1 cellular context compared by ENCODE assay signal in the genomic region with DNA sequence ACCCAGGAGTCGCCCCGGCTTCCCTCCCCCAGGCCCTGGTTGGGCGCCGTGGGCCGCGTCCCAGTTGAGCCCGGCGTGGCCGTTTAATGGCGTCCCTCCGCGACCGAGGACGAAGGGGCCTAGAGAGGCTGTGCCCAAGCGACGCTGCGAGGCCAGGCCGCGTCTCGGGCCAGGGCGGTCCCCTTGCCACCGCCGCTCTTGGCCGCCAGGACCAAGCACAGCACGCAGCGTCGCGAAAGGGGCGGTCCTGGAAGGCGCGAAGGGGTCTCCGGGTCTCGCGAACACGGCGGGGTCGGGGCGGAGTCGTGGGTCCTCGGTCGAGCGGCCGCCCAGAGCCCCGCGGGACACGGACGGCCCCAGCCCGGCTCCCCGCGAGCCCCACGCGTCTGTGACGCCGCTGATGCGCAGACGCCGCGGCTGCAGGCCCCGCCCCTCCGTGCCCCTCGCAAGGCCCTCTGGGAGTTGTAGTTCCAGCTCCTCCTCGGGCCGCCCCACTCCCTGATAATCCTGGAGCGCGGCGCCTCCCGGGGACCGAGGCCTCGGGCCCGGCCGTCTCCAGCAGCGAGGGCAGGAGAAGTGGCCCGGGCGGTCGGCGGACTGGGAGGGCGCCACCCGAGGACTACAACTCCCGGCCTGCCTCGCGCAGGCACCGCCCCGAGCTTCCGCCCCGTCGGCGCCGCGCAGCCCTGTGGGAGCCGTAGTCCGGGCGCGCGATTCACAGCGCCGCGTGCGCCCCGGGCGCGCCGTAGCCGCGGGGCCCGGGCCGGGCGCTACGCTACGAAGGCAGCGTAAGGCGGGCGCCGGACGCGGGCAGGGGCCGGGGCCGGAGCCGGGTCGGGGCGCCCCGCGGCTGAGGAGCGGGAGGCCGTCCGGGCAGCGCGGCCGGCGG.
TF ChIP-seq lines count a peak whose summit lies in the region.

A gene (plus strand): TSS at position 698 of the 889 bp plus-strand sequence. CDS start 19,127 bp downstream, outside the sequence.

TF ChIP-seq in WTC11, 78 proteins besides CTCF, POLR2A, EP300 and RAD21 (continued from another document):
- TF ChIP-seq, protein P1, sequence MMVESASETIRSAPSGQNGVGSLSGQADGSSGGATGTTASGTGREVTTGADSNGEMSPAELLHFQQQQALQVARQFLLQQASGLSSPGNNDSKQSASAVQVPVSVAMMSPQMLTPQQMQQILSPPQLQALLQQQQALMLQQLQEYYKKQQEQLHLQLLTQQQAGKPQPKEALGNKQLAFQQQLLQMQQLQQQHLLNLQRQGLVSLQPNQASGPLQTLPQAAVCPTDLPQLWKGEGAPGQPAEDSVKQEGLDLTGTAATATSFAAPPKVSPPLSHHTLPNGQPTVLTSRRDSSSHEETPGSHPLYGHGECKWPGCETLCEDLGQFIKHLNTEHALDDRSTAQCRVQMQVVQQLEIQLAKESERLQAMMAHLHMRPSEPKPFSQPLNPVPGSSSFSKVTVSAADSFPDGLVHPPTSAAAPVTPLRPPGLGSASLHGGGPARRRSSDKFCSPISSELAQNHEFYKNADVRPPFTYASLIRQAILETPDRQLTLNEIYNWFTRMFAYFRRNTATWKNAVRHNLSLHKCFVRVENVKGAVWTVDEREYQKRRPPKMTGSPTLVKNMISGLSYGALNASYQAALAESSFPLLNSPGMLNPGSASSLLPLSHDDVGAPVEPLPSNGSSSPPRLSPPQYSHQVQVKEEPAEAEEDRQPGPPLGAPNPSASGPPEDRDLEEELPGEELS (CRISPR knock-in tag; IDR thresholded peaks at IDR 0.05): peak; percentile 68; the same call in 1 of the 2 replicates
- TF ChIP-seq, protein P2, sequence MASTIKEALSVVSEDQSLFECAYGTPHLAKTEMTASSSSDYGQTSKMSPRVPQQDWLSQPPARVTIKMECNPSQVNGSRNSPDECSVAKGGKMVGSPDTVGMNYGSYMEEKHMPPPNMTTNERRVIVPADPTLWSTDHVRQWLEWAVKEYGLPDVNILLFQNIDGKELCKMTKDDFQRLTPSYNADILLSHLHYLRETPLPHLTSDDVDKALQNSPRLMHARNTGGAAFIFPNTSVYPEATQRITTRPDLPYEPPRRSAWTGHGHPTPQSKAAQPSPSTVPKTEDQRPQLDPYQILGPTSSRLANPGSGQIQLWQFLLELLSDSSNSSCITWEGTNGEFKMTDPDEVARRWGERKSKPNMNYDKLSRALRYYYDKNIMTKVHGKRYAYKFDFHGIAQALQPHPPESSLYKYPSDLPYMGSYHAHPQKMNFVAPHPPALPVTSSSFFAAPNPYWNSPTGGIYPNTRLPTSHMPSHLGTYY (CRISPR knock-in tag; IDR thresholded peaks at IDR 0.05): no peak
- no peak for TF ChIP-seq NR2C2 (CRISPR knock-in tag; IDR thresholded peaks at IDR 0.05)
- no peak for TF ChIP-seq GRHL2 (CRISPR knock-in tag; IDR thresholded peaks at IDR 0.05; ENCODE audit: insufficient replicate concordance, severe bottlenecking)
- peak; percentile 91 for TF ChIP-seq ESRRA (CRISPR knock-in tag; IDR thresholded peaks at IDR 0.05; ENCODE audit: borderline replicate concordance)
- 0 out of 2 replicates have a peak, but pooled peaks have one; percentile 48 for TF ChIP-seq ZNF423 (CRISPR knock-in tag; IDR thresholded peaks at IDR 0.05)
- TF ChIP-seq, protein P3, sequence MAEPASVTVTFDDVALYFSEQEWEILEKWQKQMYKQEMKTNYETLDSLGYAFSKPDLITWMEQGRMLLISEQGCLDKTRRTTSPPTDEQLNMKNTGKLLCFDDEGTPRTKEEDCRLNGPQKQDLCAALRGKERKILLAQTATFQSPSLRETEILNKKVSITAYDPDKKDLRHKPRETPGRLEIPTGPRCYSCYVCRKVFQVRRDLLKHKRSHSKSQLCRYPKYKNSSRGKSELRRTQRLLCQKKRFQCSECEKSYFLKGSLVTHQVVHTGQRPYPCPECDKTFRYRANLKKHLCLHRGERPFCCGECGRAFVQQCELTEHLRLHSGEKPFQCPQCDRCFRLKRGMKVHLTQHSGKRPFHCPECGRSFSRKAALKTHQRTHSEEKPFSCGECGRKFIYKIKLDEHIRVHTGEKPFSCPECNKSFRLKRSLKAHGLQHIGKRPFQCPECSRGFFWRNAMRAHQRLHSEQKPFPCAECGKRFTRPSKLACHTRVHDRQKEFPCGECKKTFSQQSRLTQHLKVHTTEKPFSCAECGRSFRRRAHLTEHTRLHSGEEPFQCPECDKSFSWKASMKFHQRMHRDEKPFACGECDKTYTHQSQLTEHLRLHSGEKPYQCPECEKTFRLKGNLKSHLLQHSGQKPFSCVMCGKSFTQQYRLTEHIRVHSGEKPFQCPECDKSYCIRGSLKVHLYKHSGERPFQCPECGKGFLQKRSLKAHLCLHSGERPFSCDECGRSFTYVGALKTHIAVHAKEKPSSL (CRISPR knock-in tag; conservative IDR thresholded peaks at IDR 0.05): no peak
- TF ChIP-seq FOXP1 (CRISPR knock-in tag; IDR thresholded peaks at IDR 0.05; ENCODE audit: borderline replicate concordance): no peak
- TF ChIP-seq ZBTB21 (CRISPR knock-in tag; IDR thresholded peaks at IDR 0.05; ENCODE audit: borderline replicate concordance): no peak
